8 cellular contexts compared by ENCODE assay signal in genomic region chr4:169070071-169070894, GRCh38.
A peak's percentile ranks its signal among the peaks of the same experiment; 100 is the strongest.
DNase-seq lines count a peak whose midpoint lies in the region; ATAC-seq and FAIRE-seq lines count a peak whose summit lies in the region.

No MANE protein-coding gene starts in this region.

- peak; percentile 97 for DNase-seq in RPMI7951 (ENCODE audit: low read depth)
- peak; percentile 40 to 76 (median 71) for DNase-seq in right cardiac atrium
- DNase-seq in small intestine = peak; percentile 63
- DNase-seq in stimulated activated CD4-positive, alpha-beta T cell treated with anti-CD3 and anti-CD28 coated beads, Interleukin-15, amount 100 ng/mL, for 24 hours = no peak
- no peak for DNase-seq in stimulated activated naive CD8-positive, alpha-beta T cell treated with anti-CD3 and anti-CD28 coated beads, Interleukin-15, Interleukin-2, amounts not matched to agents 100 U/mL and 50 U/mL, for 24 hours
- no peak for DNase-seq in medulla oblongata (ENCODE audit: extremely low spot score)

- 40% methylated on average over 16 of the region's 16 CpGs for WGBS in right cardiac atrium
- WGBS in small intestine, 3 donors = 34 to 54% (median 39%) methylated on average over 16 of the region's 16 CpGs

- no peaks in the 10 kb centered on the region for H3K36me3 ChIP-seq in small intestine (ENCODE audit: control insufficient read depth in 2 of 2, insufficient read depth in 2 of 2, low read length in 2 of 2)

- FAIRE-seq in small intestine (lab: Jason Lieb, UNC) = no peak

- no peaks in the 10 kb centered on the region for H3K9me3 ChIP-seq in right cardiac atrium (ENCODE audit: control insufficient read depth, low read length)
- H3K9me3 ChIP-seq in small intestine (ENCODE audit: control insufficient read depth, low read depth) = no peaks in the 10 kb centered on the region

- H3K4me3 ChIP-seq in right cardiac atrium (ENCODE audit: low read length) (no peak overlapping the region), small intestine (ENCODE audit: low read depth in 1 of 2, low read length in 2 of 2) (no peak overlapping the region)

- H3K4me1 ChIP-seq in right cardiac atrium (ENCODE audit: control insufficient read depth, insufficient read depth, low read length) (no peaks in the 10 kb centered on the region), small intestine (ENCODE audit: control insufficient read depth in 2 of 2, insufficient read depth in 1 of 2, low read depth in 1 of 2, low read length in 1 of 2) (no peaks in the 10 kb centered on the region)

- H3K27me3 ChIP-seq in right cardiac atrium (ENCODE audit: control insufficient read depth, insufficient read depth) = no peaks in the 10 kb centered on the region
- H3K27me3 ChIP-seq in small intestine (ENCODE audit: control insufficient read depth in 2 of 2, insufficient read depth in 2 of 2, low read length in 2 of 2) = no peaks in the 10 kb centered on the region

- peak overlapping the region; percentile 23 for H3K27ac ChIP-seq in right cardiac atrium (ENCODE audit: low read length)
- peak overlapping the region in 1 of 2 donors; percentile 50 for H3K27ac ChIP-seq in small intestine (ENCODE audit: low read depth in 1 of 2, low read length in 1 of 2)

- intact Hi-C loops in right cardiac atrium (cut with DNase I) = no loop called here

- ATAC-seq in HG03354 (IDR thresholded peaks at IDR 0.05; ENCODE audit: poor library complexity, severe bottlenecking, unreplicated experiment) (peak; percentile 60), right cardiac atrium (peak; percentile 83 to 85), HG03457 (IDR thresholded peaks at IDR 0.05; ENCODE audit: unreplicated experiment) (no peak)
- no peak for ATAC-seq in stimulated activated naive CD8-positive, alpha-beta T cell treated with anti-CD3 and anti-CD28 coated beads, Interleukin-15, Interleukin-2, amounts not matched to agents 100 U/mL and 50 U/mL, for 24 hours

Comparison
In these comparisons a context has a peak if more than half of its experiments do, and no peak if none do; other contexts are left out.
1. ATAC-seq: peak in HG03354 (single experiment) and right cardiac atrium (2 of 2); none in HG03457 (single experiment) and stimulated activated naive CD8-positive, alpha-beta T cell treated with anti-CD3 and anti-CD28 coated beads, Interleukin-15, Interleukin-2, amounts not matched to agents 100 U/mL and 50 U/mL, for 24 hours (single experiment).
2. DNase-seq: peak in RPMI7951 (single experiment), right cardiac atrium (3 of 3) and small intestine (single experiment); none in stimulated activated CD4-positive, alpha-beta T cell treated with anti-CD3 and anti-CD28 coated beads, Interleukin-15, amount 100 ng/mL, for 24 hours (single experiment), stimulated activated naive CD8-positive, alpha-beta T cell treated with anti-CD3 and anti-CD28 coated beads, Interleukin-15, Interleukin-2, amounts not matched to agents 100 U/mL and 50 U/mL, for 24 hours (single experiment) and medulla oblongata (single experiment).